Comparison of ENCODE assay signal across 28 cellular contexts in genomic region chr18:48334845-48335244, GRCh38.
"Had no signal": no experiment of that assay in that cellular context is flagged by ENCODE, and none has a peak within 500 bp of the region (broad histone marks: within the 10 kb centered on the region; RNA-seq: fewer than 3 reads in every experiment).

No MANE protein-coding gene starts in this region.

- H3K4me1 Mint-ChIP-seq: activated CD4-positive, alpha-beta T cell treated with anti-CD3 and anti-CD28 coated beads, Interleukin-2, amount 10 ng/mL, durations not matched to agents 7 days and 5 days; activated naive CD4-positive, alpha-beta T cell treated with anti-CD3 and anti-CD28 coated beads, Interleukin-2, amount 10 ng/mL, durations not matched to agents 7 days and 5 days had no signal

- H3K4me3 ChIP-seq: breast epithelium, SK-N-MC had no signal

- H3K36me3 ChIP-seq: breast epithelium had no signal

- H3K9me3 Mint-ChIP-seq: activated CD4-positive, alpha-beta memory T cell treated with anti-CD3 and anti-CD28 coated beads, Interleukin-2, amount 10 ng/mL, durations not matched to agents 7 days and 5 days; activated CD4-positive, alpha-beta T cell treated with anti-CD3 and anti-CD28 coated beads, Interleukin-2, amount 10 ng/mL, durations not matched to agents 7 days and 5 days; activated naive CD4-positive, alpha-beta T cell treated with anti-CD3 and anti-CD28 coated beads, Interleukin-2, amount 10 ng/mL, durations not matched to agents 7 days and 5 days; activated naive CD8-positive, alpha-beta T cell treated with anti-CD3 and anti-CD28 coated beads for 36 hours; activated T-cell treated with anti-CD3 and anti-CD28 coated beads, Interleukin-2, amount 50 U/mL, for 72 hours; activated T-helper 2 cell treated with anti-CD3 and anti-CD28 coated beads, Interferon-gamma antibody, Interleukin-2, Interleukin-4, amounts not matched to agents 10 μg/mL and 5 μg/mL and 100 μg/mL, durations not matched to agents 14 hours and 24 hours and 36 hours had no signal

- H3K27ac ChIP-seq: SK-N-MC, VCaP had no signal

- H3K4me3 Mint-ChIP-seq: activated CD4-positive, alpha-beta memory T cell treated with anti-CD3 and anti-CD28 coated beads, Interleukin-2, amount 10 ng/mL, durations not matched to agents 7 days and 5 days; activated CD4-positive, alpha-beta T cell treated with anti-CD3 and anti-CD28 coated beads, Interleukin-2, amount 10 ng/mL, durations not matched to agents 7 days and 5 days; activated naive CD4-positive, alpha-beta T cell treated with anti-CD3 and anti-CD28 coated beads, Interleukin-2, amount 10 ng/mL, durations not matched to agents 7 days and 5 days; activated naive CD8-positive, alpha-beta T cell treated with anti-CD3 and anti-CD28 coated beads for 36 hours; activated T-cell treated with anti-CD3 and anti-CD28 coated beads, Interleukin-2, amount 50 U/mL, for 72 hours had no signal

- ATAC-seq: activated T-cell treated with anti-CD3 and anti-CD28 coated beads, Interleukin-2, amount 50 U/mL, for 72 hours; Panc1; Right ventricle myocardium inferior had no signal

- H3K36me3 Mint-ChIP-seq: activated naive CD4-positive, alpha-beta T cell treated with anti-CD3 and anti-CD28 coated beads, Interleukin-2, amount 10 ng/mL, durations not matched to agents 7 days and 5 days; activated naive CD8-positive, alpha-beta T cell treated with anti-CD3 and anti-CD28 coated beads for 36 hours had no signal

- H3K27me3 Mint-ChIP-seq: activated naive CD8-positive, alpha-beta T cell treated with anti-CD3 and anti-CD28 coated beads for 36 hours had no signal

- H3K9me3 ChIP-seq: breast epithelium had no signal

- DNase-seq: activated CD4-positive, alpha-beta memory T cell treated with anti-CD3 and anti-CD28 coated beads, Interleukin-2, amount 10 ng/mL, durations not matched to agents 7 days and 5 days; activated CD4-positive, alpha-beta T cell treated with anti-CD3 and anti-CD28 coated beads, Interleukin-2, amount 10 ng/mL, durations not matched to agents 7 days and 5 days; activated CD4-positive, CD25-positive, alpha-beta regulatory T cell; activated gamma-delta T cell treated with Interleukin-2 at 50 U/mL for 16 hours; activated naive CD4-positive, alpha-beta T cell treated with anti-CD3 and anti-CD28 coated beads, Interleukin-2, amount 10 ng/mL, durations not matched to agents 7 days and 5 days; activated naive CD8-positive, alpha-beta T cell treated with anti-CD3 and anti-CD28 coated beads for 36 hours; activated T-cell treated with anti-CD3 and anti-CD28 coated beads for 4 hours; activated T-cell treated with anti-CD3 and anti-CD28 coated beads, Interleukin-2, amount 50 U/mL, for 72 hours; caudate nucleus; KG1; NCI-H1092; NCI-H1417; NCI-H2029; NCI-H2107; NCI-H2171 treated with DMSO at 0.1 percent for 48 hours; NCI-H226; NCI-H526; NCI-H774; NK-92 treated with Interleukin-12 subunit alpha and Interleukin-12 subunit beta, amount 100 ng/mL, for 24 hours; OCI-M1; RPMI8226; T-helper 1 cell had no signal

- H3K27ac Mint-ChIP-seq: activated CD4-positive, alpha-beta memory T cell treated with anti-CD3 and anti-CD28 coated beads, Interleukin-2, amount 10 ng/mL, durations not matched to agents 7 days and 5 days; activated CD4-positive, alpha-beta T cell treated with anti-CD3 and anti-CD28 coated beads, Interleukin-2, amount 10 ng/mL, durations not matched to agents 7 days and 5 days; activated naive CD4-positive, alpha-beta T cell treated with anti-CD3 and anti-CD28 coated beads, Interleukin-2, amount 10 ng/mL, durations not matched to agents 7 days and 5 days; activated naive CD8-positive, alpha-beta T cell treated with anti-CD3 and anti-CD28 coated beads for 36 hours; activated T-cell treated with anti-CD3 and anti-CD28 coated beads, Interleukin-2, amount 50 U/mL, for 72 hours; activated T-helper 2 cell treated with anti-CD3 and anti-CD28 coated beads, Interferon-gamma antibody, Interleukin-2, Interleukin-4, amounts not matched to agents 10 μg/mL and 5 μg/mL and 100 μg/mL, durations not matched to agents 14 hours and 24 hours and 36 hours had no signal
